ENCODE assay signal across 21 cellular contexts in genomic region chr18:75132471-75132870, GRCh38.
"Had no signal": no experiment of that assay in that cellular context is flagged by ENCODE, and none has a peak within 500 bp of the region (broad histone marks: within the 10 kb centered on the region; RNA-seq: fewer than 3 reads in every experiment).

No MANE protein-coding gene starts in this region.

- H3K4me3 Mint-ChIP-seq: activated naive CD4-positive, alpha-beta T cell treated with anti-CD3 and anti-CD28 coated beads, Interleukin-2, amount 10 ng/mL, durations not matched to agents 7 days and 5 days; dendritic cell treated with granulocyte-macrophage colony-stimulating factor and Interleukin-4, amounts not matched to agents 40 ng/mL and 50 ng/mL, for 4 days; memory B cell; naive B cell; stimulated activated effector memory CD8-positive, alpha-beta T cell treated with anti-CD3 and anti-CD28 coated beads, Interleukin-12 subunit alpha, Interleukin-12 subunit beta, amount 100 ng/mL, for 72 hours; stimulated activated naive CD8-positive, alpha-beta T cell treated with anti-CD3 and anti-CD28 coated beads, Interleukin-15, amount 100 ng/mL, for 72 hours; WTC11 had no signal

- H3K9me3 Mint-ChIP-seq: stimulated activated effector memory CD8-positive, alpha-beta T cell treated with anti-CD3 and anti-CD28 coated beads, Interleukin-12 subunit alpha, Interleukin-12 subunit beta, amount 100 ng/mL, for 72 hours had no signal

- H3K4me3 ChIP-seq: esophagus muscularis mucosa, transverse colon, uterus had no signal

- H3K27ac ChIP-seq: esophagus muscularis mucosa, transverse colon, uterus had no signal

- H3K4me1 ChIP-seq: uterus had no signal

- H3K36me3 ChIP-seq: esophagus muscularis mucosa, transverse colon, uterus had no signal

- H3K36me3 Mint-ChIP-seq: activated naive CD4-positive, alpha-beta T cell treated with anti-CD3 and anti-CD28 coated beads, Interleukin-2, amount 10 ng/mL, durations not matched to agents 7 days and 5 days; memory B cell; naive B cell; stimulated activated effector memory CD8-positive, alpha-beta T cell treated with anti-CD3 and anti-CD28 coated beads, Interleukin-12 subunit alpha, Interleukin-12 subunit beta, amount 100 ng/mL, for 72 hours; WTC11 had no signal

- DNase-seq: activated CD4-positive, alpha-beta T cell treated with anti-CD3 and anti-CD28 coated beads, Interleukin-2, amount 50 U/mL, for 4 hours; activated effector memory CD4-positive, alpha-beta T cell treated with anti-CD3 and anti-CD28 coated beads, Interleukin-2, amount 50 U/mL, for 16 hours; activated naive CD4-positive, alpha-beta T cell treated with anti-CD3 and anti-CD28 coated beads, Interleukin-2, amount 10 ng/mL, durations not matched to agents 7 days and 5 days; activated T-cell treated with anti-CD3 and anti-CD28 coated beads for 4 hours; amygdala; effector memory CD4-positive, alpha-beta T cell; hippocampal formation; naive B cell; nucleus accumbens; stimulated activated CD4-positive, alpha-beta T cell treated with anti-CD3 and anti-CD28 coated beads, Interleukin-1b, Interleukin-23, amount 100 ng/mL, for 48 hours; stimulated activated naive CD8-positive, alpha-beta T cell treated with anti-CD3 and anti-CD28 coated beads, Interleukin-15, amount 100 ng/mL, for 72 hours; T-helper 1 cell; T-helper 9 cell; transverse colon; uterus had no signal

- H3K27ac Mint-ChIP-seq: activated naive CD4-positive, alpha-beta T cell treated with anti-CD3 and anti-CD28 coated beads, Interleukin-2, amount 10 ng/mL, durations not matched to agents 7 days and 5 days; dendritic cell treated with granulocyte-macrophage colony-stimulating factor and Interleukin-4, amounts not matched to agents 40 ng/mL and 50 ng/mL, for 4 days; memory B cell; progenitor cell of endocrine pancreas; stimulated activated effector memory CD8-positive, alpha-beta T cell treated with anti-CD3 and anti-CD28 coated beads, Interleukin-12 subunit alpha, Interleukin-12 subunit beta, amount 100 ng/mL, for 72 hours; WTC11 had no signal

- H3K4me1 Mint-ChIP-seq: activated naive CD4-positive, alpha-beta T cell treated with anti-CD3 and anti-CD28 coated beads, Interleukin-2, amount 10 ng/mL, durations not matched to agents 7 days and 5 days; naive B cell; stimulated activated effector memory CD8-positive, alpha-beta T cell treated with anti-CD3 and anti-CD28 coated beads, Interleukin-12 subunit alpha, Interleukin-12 subunit beta, amount 100 ng/mL, for 72 hours; stimulated activated naive CD8-positive, alpha-beta T cell treated with anti-CD3 and anti-CD28 coated beads, Interleukin-15, amount 100 ng/mL, for 72 hours; WTC11 had no signal

- H3K27me3 ChIP-seq: esophagus muscularis mucosa, transverse colon, uterus had no signal

- ATAC-seq: stimulated activated effector memory CD8-positive, alpha-beta T cell treated with anti-CD3 and anti-CD28 coated beads, Interleukin-12 subunit alpha, Interleukin-12 subunit beta, amount 100 ng/mL, for 72 hours; stimulated activated naive CD8-positive, alpha-beta T cell treated with anti-CD3 and anti-CD28 coated beads, Interleukin-15, amount 100 ng/mL, for 72 hours; WTC11 had no signal

- H3K27me3 Mint-ChIP-seq: activated naive CD4-positive, alpha-beta T cell treated with anti-CD3 and anti-CD28 coated beads, Interleukin-2, amount 10 ng/mL, durations not matched to agents 7 days and 5 days; dendritic cell treated with granulocyte-macrophage colony-stimulating factor and Interleukin-4, amounts not matched to agents 40 ng/mL and 50 ng/mL, for 4 days; stimulated activated naive CD8-positive, alpha-beta T cell treated with anti-CD3 and anti-CD28 coated beads, Interleukin-15, amount 100 ng/mL, for 72 hours had no signal

- H3K9me3 ChIP-seq: esophagus muscularis mucosa, transverse colon, uterus had no signal
